ENCODE assay signal across 8 cellular contexts in genomic region chr5:138138949-138139775, GRCh38. TPM values are rescaled to one million over a fixed set of nuclear protein-coding genes. Genes with fewer than 3 reads are reported as not detected.
A peak's percentile ranks its signal among the peaks of the same experiment; 100 is the strongest.
DNase-seq lines count a peak whose midpoint lies in the region; ATAC-seq and TF ChIP-seq lines count a peak whose summit lies in the region.

TSS of gene NME5 (minus strand) at chr5:138139428. CDS start at chr5:138138780, 648 bp downstream.

- no peak for TF ChIP-seq CTCF in GM12864 (IDR thresholded peaks at IDR 0.05; ENCODE audit: low read depth, low read length, missing control alignments)
- no peak for TF ChIP-seq CTCF in brain (conservative IDR thresholded peaks at IDR 0.05)

- no peaks in the 10 kb centered on the region for H3K36me3 Mint-ChIP-seq in brain
- no peaks in the 10 kb centered on the region for H3K36me3 Mint-ChIP-seq in T-cell

- H3K4me1 Mint-ChIP-seq in brain (peaks cover 20% of the 10 kb centered on the region), T-cell (no peaks in the 10 kb centered on the region)

- DNase-seq in GM12864 (ENCODE audit: low read depth) (no peak), NCI-H1417 treated with DMSO at 0.1 percent for 48 hours (lab: John Stamatoyannopoulos, UW) (peak; percentile 19), iPS DF 19.7 (ENCODE audit: low read depth, low spot score) (peak; percentile 35), retina (peak; percentile 88), mesenteric fat pad (ENCODE audit: low spot score) (no peak), SIG-M5 (lab: John Stamatoyannopoulos, UW) (no peak), T-cell (no peak)

- peak within 1 kb of the TSS; percentile 66 to 91 (median 74) for H3K27ac Mint-ChIP-seq in brain
- H3K27ac Mint-ChIP-seq in T-cell = no peak within 1 kb of the TSS

- no peak for ATAC-seq in T-cell (replicated peaks in 1 of 4)

- CTCF ChIA-PET in T-cell (lab: Charles Lee) = no interaction called here

- H3K4me3 Mint-ChIP-seq in brain (peak within 1 kb of the TSS; percentile 83 to 92 (median 89)), T-cell (no peak within 1 kb of the TSS)

- H3K27me3 Mint-ChIP-seq in brain (no peaks in the 10 kb centered on the region), T-cell (peaks cover 11 to 16% of the 10 kb centered on the region in 2 donors)

- H3K9me3 Mint-ChIP-seq in brain = no peaks in the 10 kb centered on the region
- H3K9me3 Mint-ChIP-seq in T-cell = no peaks in the 10 kb centered on the region

- POLR2A ChIA-PET in T-cell (lab: Charles Lee) = no interaction called here

- H3K4me3 ChIP-seq in GM12864 (ENCODE audit: low read depth, low read length) = peak within 1 kb of the TSS; percentile 41

RNA-seq across cellular contexts. Expression of gene NME5, which starts in this region (rescaled TPM):
- polyA plus RNA-seq in brain (ENCODE audit: insufficient read depth, low read depth, low replicate concordance) = 5.1 TPM
- total RNA-seq in mesenteric fat pad (0.71 TPM), T-cell (not detected)

Comparison
In these comparisons a context has a peak if more than half of its experiments do, and no peak if none do; other contexts are left out.
1. DNase-seq: peak in NCI-H1417 treated with DMSO at 0.1 percent for 48 hours (single experiment), iPS DF 19.7 (single experiment) and retina (single experiment); none in GM12864 (single experiment), mesenteric fat pad (single experiment), SIG-M5 (single experiment) and T-cell (0 of 34).
2. H3K27ac Mint-ChIP-seq: peak in brain (5 of 5); none in T-cell (0 of 2).
3. H3K4me3 Mint-ChIP-seq: peak in brain (5 of 5); none in T-cell (0 of 3).